Comparison of ENCODE assay signal across 8 cellular contexts in genomic region chr2:10124538-10125045, GRCh38. TPM values are rescaled to one million over a fixed set of nuclear protein-coding genes. Genes with fewer than 3 reads are reported as not detected.
DNase-seq lines count a peak whose midpoint lies in the region; ATAC-seq, FAIRE-seq and TF ChIP-seq lines count a peak whose summit lies in the region.

No MANE protein-coding gene starts in this region.

- BruUV-seq in PC-3 (replicated peaks; lab: Mats Ljungman, UMichigan) = no TSS peak

- H3K9me3 ChIP-seq in PC-3 (ENCODE audit: low read length) = no peaks in the 10 kb centered on the region
- no peaks in the 10 kb centered on the region for H3K9me3 ChIP-seq in astrocyte (ENCODE audit: insufficient read depth, low read depth, low read length)
- H3K9me3 ChIP-seq in thyroid gland = no peaks in the 10 kb centered on the region

- H3K4me3 Mint-ChIP-seq in astrocyte (ENCODE audit: unreplicated experiment) = no peak overlapping the region
- no peak overlapping the region for H3K4me3 Mint-ChIP-seq in stimulated activated naive B cell treated with anti-CD40 and anti-IgM and Interleukin-4, amounts not matched to agents 10 μg/mL and 1 μg/mL and 100 μg/mL, for 72 hours

- H3K4me3 ChIP-seq in PC-3 (ENCODE audit: low read length) (peak overlapping the region; percentile 86), astrocyte (ENCODE audit: insufficient read depth, low read depth, low read length) (peak overlapping the region; percentile 71), thyroid gland (replicated peaks in 1 of 3) (no peak overlapping the region)

- TF ChIP-seq POLR2A in thyroid gland (IDR thresholded peaks at IDR 0.05) = no peak

- TF ChIP-seq CTCF in PC-3 (conservative IDR thresholded peaks at IDR 0.05; ENCODE audit: low read depth, low read length) = peak; percentile 73
- TF ChIP-seq CTCF in astrocyte (IDR thresholded peaks at IDR 0.05; ENCODE audit: insufficient read depth, low read depth, low read length) = peak; percentile 72
- TF ChIP-seq CTCF in thyroid gland (IDR thresholded peaks at IDR 0.05) = peak; percentile 15 to 68 (median 58)

- peaks cover 61% of the 10 kb centered on the region for H3K36me3 ChIP-seq in PC-3 (ENCODE audit: low read depth, low read length)
- peaks cover 16% of the 10 kb centered on the region for H3K36me3 ChIP-seq in astrocyte (ENCODE audit: insufficient read depth, low read length)
- no peaks in the 10 kb centered on the region for H3K36me3 ChIP-seq in thyroid gland

- intact Hi-C loops in PC-3 (cut with micrococcal nuclease) = loop anchor here (1.0 to 5.0 kb wide), 6 partner anchors 178 to 544 kb away; partner anchors contain the start of gene HPCAL1
- intact Hi-C loops in thyroid gland (cut with DNase I) = loop anchor here (2.0 to 10.0 kb wide), 2 partner anchors 310 to 540 kb away; no protein-coding TSS in a partner anchor

- POLR2A ChIA-PET in PC-3 (lab: Charles Lee; ENCODE audit: unreplicated experiment) = no interaction called here

- FAIRE-seq in astrocyte (lab: Jason Lieb, UNC) = no peak

- H3K27ac Mint-ChIP-seq in astrocyte (ENCODE audit: unreplicated experiment) = peak overlapping the region; percentile 90
- H3K27ac Mint-ChIP-seq in stimulated activated naive B cell treated with anti-CD40 and anti-IgM and Interleukin-4, amounts not matched to agents 10 μg/mL and 1 μg/mL and 100 μg/mL, for 72 hours = no peak overlapping the region

- peak; percentile 39 for DNase-seq in activated CD4-positive, CD25-positive, alpha-beta regulatory T cell treated with anti-CD3 and anti-CD28 coated beads, Interleukin-2, amount 50 U/mL, for 16 hours (ENCODE audit: low read depth, low spot score)
- DNase-seq in LHCN-M2 (ENCODE audit: low read depth) (peak; percentile 73), PC-3 (peak; percentile 78), astrocyte (ENCODE audit: low read depth) (peak; percentile 73), kidney glomerular epithelial cell (lab: John Stamatoyannopoulos, UW) (peak; percentile 73), thyroid gland (peak; percentile 16 to 21)
- no peak for DNase-seq in stimulated activated naive B cell treated with anti-CD40 and anti-IgM and Interleukin-4, amounts not matched to agents 10 μg/mL and 1 μg/mL and 100 μg/mL, for 72 hours

- H3K4me1 Mint-ChIP-seq in astrocyte (ENCODE audit: low read depth, unreplicated experiment) = peaks cover 17% of the 10 kb centered on the region
- H3K4me1 Mint-ChIP-seq in stimulated activated naive B cell treated with anti-CD40 and anti-IgM and Interleukin-4, amounts not matched to agents 10 μg/mL and 1 μg/mL and 100 μg/mL, for 72 hours = peaks cover 13 to 32% of the 10 kb centered on the region in 2 donors

- peaks cover 87% of the 10 kb centered on the region for H3K79me2 ChIP-seq in PC-3 (ENCODE audit: low read length)
- peaks cover 47% of the 10 kb centered on the region for H3K79me2 ChIP-seq in astrocyte (ENCODE audit: insufficient read depth, low read length)

- peak overlapping the region; percentile 98 for H3K9ac ChIP-seq in PC-3 (ENCODE audit: low read length)
- peak overlapping the region; percentile 88 for H3K9ac ChIP-seq in astrocyte (ENCODE audit: low read length)

- CTCF ChIA-PET in PC-3 (lab: Charles Lee) = interaction anchor here (0.7 to 2.4 kb wide), 3 partner anchors 281 to 311 kb away, joined by 3 to 18 read pairs (median 14); no protein-coding TSS in a partner anchor

- H3K9me3 Mint-ChIP-seq in astrocyte (ENCODE audit: unreplicated experiment) = no peaks in the 10 kb centered on the region
- H3K9me3 Mint-ChIP-seq in stimulated activated naive B cell treated with anti-CD40 and anti-IgM and Interleukin-4, amounts not matched to agents 10 μg/mL and 1 μg/mL and 100 μg/mL, for 72 hours = no peaks in the 10 kb centered on the region

- ATAC-seq in activated CD4-positive, CD25-positive, alpha-beta regulatory T cell treated with anti-CD3 and anti-CD28 coated beads, Interleukin-2, amount 50 U/mL, for 24 hours = no peak
- ATAC-seq in PC-3 = peak; percentile 1; the same call in 1 of the 2 replicates
- no peak for ATAC-seq in stimulated activated naive B cell treated with anti-CD40 and anti-IgM and Interleukin-4, amounts not matched to agents 10 μg/mL and 1 μg/mL and 100 μg/mL, for 72 hours (replicated peaks)

- H3K4me1 ChIP-seq in PC-3 (ENCODE audit: insufficient read depth, low read length) (peaks cover 35% of the 10 kb centered on the region), astrocyte (ENCODE audit: insufficient read depth, low read length) (peaks cover 33% of the 10 kb centered on the region), thyroid gland (peaks cover 14 to 23% of the 10 kb centered on the region in 2 donors)

- 12 to 23% methylated on average over 5 of the region's 5 CpGs for WGBS in thyroid gland, 2 donors

- no peaks in the 10 kb centered on the region for H3F3A ChIP-seq in PC-3 (ENCODE audit: low read length, unreplicated experiment)

- H3K27ac ChIP-seq in PC-3 (ENCODE audit: low read length) = peak overlapping the region; percentile 95
- H3K27ac ChIP-seq in astrocyte (ENCODE audit: low read depth, low read length) = peak overlapping the region; percentile 32
- H3K27ac ChIP-seq in thyroid gland = no peak overlapping the region

- H3K4me2 ChIP-seq in PC-3 (ENCODE audit: low read length) = peak overlapping the region; percentile 89
- peak overlapping the region; percentile 90 for H3K4me2 ChIP-seq in astrocyte (ENCODE audit: low read length)

- H4K20me1 ChIP-seq in PC-3 (ENCODE audit: low read length) = peaks cover 31% of the 10 kb centered on the region
- peaks cover 6% of the 10 kb centered on the region for H4K20me1 ChIP-seq in astrocyte (ENCODE audit: insufficient read depth, low read length)

- H2AFZ ChIP-seq in PC-3 (ENCODE audit: low read length) (no peak overlapping the region), astrocyte (ENCODE audit: low read depth, low read length) (no peak overlapping the region)

- H3K9me2 ChIP-seq in PC-3 (replicated peaks; ENCODE audit: low read length) = no peaks in the 10 kb centered on the region

- H3K27me3 ChIP-seq in PC-3 (ENCODE audit: low read length) (no peaks in the 10 kb centered on the region), astrocyte (ENCODE audit: insufficient read depth, low read length) (no peaks in the 10 kb centered on the region), thyroid gland (peaks cover 7% of the 10 kb centered on the region)

- no peaks in the 10 kb centered on the region for H3K36me3 Mint-ChIP-seq in astrocyte (ENCODE audit: low read depth, unreplicated experiment)
- H3K36me3 Mint-ChIP-seq in stimulated activated naive B cell treated with anti-CD40 and anti-IgM and Interleukin-4, amounts not matched to agents 10 μg/mL and 1 μg/mL and 100 μg/mL, for 72 hours = peaks cover 10 to 27% of the 10 kb centered on the region in 2 donors

- H3K27me3 Mint-ChIP-seq in astrocyte (ENCODE audit: low read depth, unreplicated experiment) = peaks cover 2% of the 10 kb centered on the region
- H3K27me3 Mint-ChIP-seq in stimulated activated naive B cell treated with anti-CD40 and anti-IgM and Interleukin-4, amounts not matched to agents 10 μg/mL and 1 μg/mL and 100 μg/mL, for 72 hours = peaks cover 12 to 13% of the 10 kb centered on the region in 2 donors

RNA-seq across cellular contexts. Expression of gene RRM2, which starts 2.1 kb away (rescaled TPM):
- total RNA-seq in LHCN-M2 (2014; rRNA removed) (162 and 187 TPM in 2 replicates), PC-3 (2014; rRNA removed) (229 and 282 TPM in 2 replicates), astrocyte (6.8 and 11.9 TPM in 2 replicates), thyroid gland (under 1 TPM in 3 of 4 donors, not detected in 1; 0.27 to 0.83 (median 0.75) TPM)
- 93.5 TPM for polyA plus RNA-seq in LHCN-M2 (2012)

RNA-seq across cellular contexts. Expression of gene CYS1, which starts 44.4 kb away (rescaled TPM):
- total RNA-seq in LHCN-M2 (2014; rRNA removed) (0.13 TPM in 1 of 2 replicates, not detected in the other), PC-3 (2014; rRNA removed) (0.12 and 0.15 TPM in 2 replicates), astrocyte (3.7 and 4.8 TPM in 2 replicates), thyroid gland (10 to 100 TPM in 1 of 4 donors, 1 to 10 TPM in 2, under 1 TPM in 1; 0.59 to 47.2 (median 2.7) TPM)
- polyA plus RNA-seq in LHCN-M2 (2012) = 0.35 TPM

Comparison
In these comparisons a context has a peak if more than half of its experiments do, and no peak if none do; other contexts are left out.
1. H3K27ac ChIP-seq: peak in PC-3 (single experiment) and astrocyte (single experiment); none in thyroid gland (0 of 3).
2. H3K4me3 ChIP-seq: peak in PC-3 (single experiment) and astrocyte (single experiment); none in thyroid gland (0 of 3).
3. RNA of gene RRM2, which starts 2.1 kb away (total RNA-seq): 229 to 282 TPM in PC-3 and 162 to 187 TPM in LHCN-M2; 6.8 to 11.9 TPM in astrocyte and 0.27 to 0.83 TPM in thyroid gland; every median in the first group is over 10 times any median in the second.
4. Peak in every context shown above with its lines, with median percentiles within 50 percentile points of each other: CTCF ChIP-seq.